In genomic region chr6:31834704-31835375, GRCh38 we compare ENCODE assay signal across 1 cellular context.
TF ChIP-seq lines count a peak whose summit lies in the region.

No MANE protein-coding gene starts in this region.

TF ChIP-seq in HepG2, 621 proteins besides CTCF, POLR2A, EP300 and RAD21 (continued from another document and continues in another):
- TF ChIP-seq PRDM15 (CRISPR knock-in tag; IDR thresholded peaks at IDR 0.05) (peak; percentile 62; the same call in 1 of the 2 replicates), RXRB (CRISPR knock-in tag; IDR thresholded peaks at IDR 0.05; ENCODE audit: borderline replicate concordance) (no peak; the same call in 1 of the 2 replicates), WIZ (CRISPR knock-in tag; IDR thresholded peaks at IDR 0.05) (0 out of 2 replicates have a peak, but pooled peaks have one; percentile 74), ZNF720 (CRISPR knock-in tag; IDR thresholded peaks at IDR 0.05) (no peak), TGIF2 (CRISPR knock-in tag; IDR thresholded peaks at IDR 0.05) (peak; percentile 74), ZNF264 (CRISPR knock-in tag; IDR thresholded peaks at IDR 0.05) (peak; percentile 85), CHD2 (IDR thresholded peaks at IDR 0.05; ENCODE audit: low read depth, low read length) (0 out of 2 replicates have a peak, but pooled peaks have one; percentile 22), HDAC1 (CRISPR knock-in tag; IDR thresholded peaks at IDR 0.05) (peak; percentile 64), ZNF512 (CRISPR knock-in tag; IDR thresholded peaks at IDR 0.05) (no peak), ZNF362 (CRISPR knock-in tag; IDR thresholded peaks at IDR 0.05; ENCODE audit: borderline replicate concordance) (no peak), TBL1XR1 (IDR thresholded peaks at IDR 0.05; ENCODE audit: borderline replicate concordance, low read length, partially characterized antibody) (peak; percentile 41), ZC3H4 (CRISPR knock-in tag; IDR thresholded peaks at IDR 0.05; ENCODE audit: borderline replicate concordance) (peak; percentile 93), ERF (CRISPR knock-in tag; IDR thresholded peaks at IDR 0.05) (peak; percentile 79), KAT8 (CRISPR knock-in tag; IDR thresholded peaks at IDR 0.05) (peak; percentile 90), ZNF20 (CRISPR knock-in tag; IDR thresholded peaks at IDR 0.05) (no peak; the same call in 1 of the 2 replicates), ZNF629 (CRISPR knock-in tag; conservative IDR thresholded peaks at IDR 0.05) (peak; percentile 63), ZBTB7A (CRISPR knock-in tag; IDR thresholded peaks at IDR 0.05) (0 out of 2 replicates have a peak, but pooled peaks have one; percentile 46), RELA (CRISPR knock-in tag; IDR thresholded peaks at IDR 0.05) (0 out of 2 replicates have a peak, but pooled peaks have one; percentile 57), NFYB (CRISPR knock-in tag; IDR thresholded peaks at IDR 0.05) (peak; percentile 35; the same call in 1 of the 2 replicates), DMTF1 (CRISPR knock-in tag; IDR thresholded peaks at IDR 0.05) (peak; percentile 83; the same call in 1 of the 2 replicates), SMARCE1 (IDR thresholded peaks at IDR 0.05; ENCODE audit: borderline replicate concordance) (no peak), NFIB (CRISPR knock-in tag; IDR thresholded peaks at IDR 0.05; ENCODE audit: borderline replicate concordance) (no peak), NBN (conservative IDR thresholded peaks at IDR 0.05) (no peak), ZNF614 (CRISPR knock-in tag; IDR thresholded peaks at IDR 0.05; ENCODE audit: borderline replicate concordance) (peak; percentile 53), NFYC (CRISPR knock-in tag; IDR thresholded peaks at IDR 0.05) (no peak), ZNF275 (CRISPR knock-in tag; IDR thresholded peaks at IDR 0.05; ENCODE audit: borderline replicate concordance) (no peak; the same call in 1 of the 2 replicates), ATF5 (CRISPR knock-in tag; IDR thresholded peaks at IDR 0.05; ENCODE audit: low read depth) (peak; percentile 9; the same call in 1 of the 2 replicates), ZNF136 (CRISPR knock-in tag; IDR thresholded peaks at IDR 0.05; ENCODE audit: low read depth) (peak; percentile 96), KAT7 (CRISPR knock-in tag; IDR thresholded peaks at IDR 0.05; ENCODE audit: borderline replicate concordance) (peak; percentile 85; the same call in 1 of the 2 replicates), RCOR2 (CRISPR knock-in tag; IDR thresholded peaks at IDR 0.05) (no peak), SNAPC2 (CRISPR knock-in tag; IDR thresholded peaks at IDR 0.05) (peak; percentile 66), CSRNP1 (CRISPR knock-in tag; IDR thresholded peaks at IDR 0.05) (peak; percentile 70), HNRNPL (IDR thresholded peaks at IDR 0.05; ENCODE audit: low read depth, low read length) (peak; percentile 83; the same call in 1 of the 2 replicates), ZNF124 (CRISPR knock-in tag; IDR thresholded peaks at IDR 0.05) (peak; percentile 75; the same call in 1 of the 2 replicates), PLSCR1 (CRISPR knock-in tag; IDR thresholded peaks at IDR 0.05; ENCODE audit: borderline replicate concordance) (no peak), SP4 (CRISPR knock-in tag; IDR thresholded peaks at IDR 0.05) (peak; percentile 26; the same call in 1 of the 2 replicates), IRF2 (CRISPR knock-in tag; IDR thresholded peaks at IDR 0.05) (peak; percentile 49; the same call in 1 of the 2 replicates), NCOA5 (CRISPR knock-in tag; IDR thresholded peaks at IDR 0.05) (0 out of 2 replicates have a peak, but pooled peaks have one; percentile 30), HOXA3 (CRISPR knock-in tag; IDR thresholded peaks at IDR 0.05) (peak; percentile 84), SMC3 (IDR thresholded peaks at IDR 0.05; ENCODE audit: low read length) (no peak; the same call in 1 of the 2 replicates), ATF1 (CRISPR knock-in tag; IDR thresholded peaks at IDR 0.05) (no peak), ZNF749 (CRISPR knock-in tag; IDR thresholded peaks at IDR 0.05; ENCODE audit: borderline replicate concordance) (0 out of 2 replicates have a peak, but pooled peaks have one; percentile 42), ZNF572 (CRISPR knock-in tag; IDR thresholded peaks at IDR 0.05) (peak; percentile 90), AFF4 (CRISPR knock-in tag; IDR thresholded peaks at IDR 0.05) (peak; percentile 95), TCF7L2 (IDR thresholded peaks at IDR 0.05; ENCODE audit: low read depth, low read length) (no peak), MAF1 (CRISPR knock-in tag; IDR thresholded peaks at IDR 0.05; ENCODE audit: borderline replicate concordance) (peak; percentile 97), BRD4 (CRISPR knock-in tag; IDR thresholded peaks at IDR 0.05) (peak; percentile 82), ZNF781 (CRISPR knock-in tag; IDR thresholded peaks at IDR 0.05; ENCODE audit: borderline replicate concordance, not compliant biosample characterization) (peak; percentile 17), ZFP36L1 (CRISPR knock-in tag; IDR thresholded peaks at IDR 0.05) (no peak), YEATS2 (CRISPR knock-in tag; IDR thresholded peaks at IDR 0.05; ENCODE audit: borderline replicate concordance) (peak; percentile 98; the same call in 1 of the 2 replicates), HOXA7 (CRISPR knock-in tag; IDR thresholded peaks at IDR 0.05) (no peak), ZNF562 (CRISPR knock-in tag; IDR thresholded peaks at IDR 0.05; ENCODE audit: borderline replicate concordance) (no peak)
